ENCODE assay signal across 1 cellular context in genomic region chr15:100349696-100350433, GRCh38.
A peak's percentile ranks its signal among the peaks of the same experiment; 100 is the strongest.
TF ChIP-seq lines count a peak whose summit lies in the region.

No MANE protein-coding gene starts in this region.

TF ChIP-seq in HepG2, 621 proteins besides CTCF, POLR2A, EP300 and RAD21 (continued from another document and continues in another):
- TF ChIP-seq, protein P1, sequence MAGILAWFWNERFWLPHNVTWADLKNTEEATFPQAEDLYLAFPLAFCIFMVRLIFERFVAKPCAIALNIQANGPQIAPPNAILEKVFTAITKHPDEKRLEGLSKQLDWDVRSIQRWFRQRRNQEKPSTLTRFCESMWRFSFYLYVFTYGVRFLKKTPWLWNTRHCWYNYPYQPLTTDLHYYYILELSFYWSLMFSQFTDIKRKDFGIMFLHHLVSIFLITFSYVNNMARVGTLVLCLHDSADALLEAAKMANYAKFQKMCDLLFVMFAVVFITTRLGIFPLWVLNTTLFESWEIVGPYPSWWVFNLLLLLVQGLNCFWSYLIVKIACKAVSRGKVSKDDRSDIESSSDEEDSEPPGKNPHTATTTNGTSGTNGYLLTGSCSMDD (CRISPR knock-in tag; IDR thresholded peaks at IDR 0.05) = no peak
- TF ChIP-seq BCL6 (CRISPR knock-in tag; IDR thresholded peaks at IDR 0.05) (no peak), MTA3 (CRISPR knock-in tag; IDR thresholded peaks at IDR 0.05) (no peak), THAP11 (CRISPR knock-in tag; IDR thresholded peaks at IDR 0.05) (no peak), HMG20A (CRISPR knock-in tag; IDR thresholded peaks at IDR 0.05; ENCODE audit: borderline replicate concordance) (no peak), KAT2B (IDR thresholded peaks at IDR 0.05; ENCODE audit: borderline replicate concordance, low read depth, low read length) (no peak), SIX4 (CRISPR knock-in tag; IDR thresholded peaks at IDR 0.05) (no peak), DR1 (CRISPR knock-in tag; IDR thresholded peaks at IDR 0.05) (no peak), MBNL3 (CRISPR knock-in tag; conservative IDR thresholded peaks at IDR 0.05) (no peak), TEAD3 (CRISPR knock-in tag; optimal IDR thresholded peaks at IDR 0.05; ENCODE audit: borderline replicate concordance) (no peak), RFXAP (CRISPR knock-in tag; IDR thresholded peaks at IDR 0.05; ENCODE audit: borderline replicate concordance) (no peak), ZNF678 (CRISPR knock-in tag; IDR thresholded peaks at IDR 0.05) (no peak), ZNF724P (CRISPR knock-in tag; IDR thresholded peaks at IDR 0.05; ENCODE audit: borderline replicate concordance) (no peak), ZNF33B (CRISPR knock-in tag; IDR thresholded peaks at IDR 0.05) (no peak), SMAD9 (CRISPR knock-in tag; IDR thresholded peaks at IDR 0.05) (no peak), RBM22 (optimal IDR thresholded peaks at IDR 0.05; ENCODE audit: low read length) (no peak), JDP2 (CRISPR knock-in tag; IDR thresholded peaks at IDR 0.05; ENCODE audit: borderline replicate concordance) (no peak), ZFAT (CRISPR knock-in tag; conservative IDR thresholded peaks at IDR 0.05) (no peak), STAT6 (CRISPR knock-in tag; IDR thresholded peaks at IDR 0.05; ENCODE audit: borderline replicate concordance) (0 out of 2 replicates have a peak, but pooled peaks have one; percentile 28), KAT7 (CRISPR knock-in tag; IDR thresholded peaks at IDR 0.05; ENCODE audit: borderline replicate concordance) (peak; percentile 75; the same call in 1 of the 2 replicates), ZNF737 (CRISPR knock-in tag; IDR thresholded peaks at IDR 0.05; ENCODE audit: borderline replicate concordance) (no peak), ZNF333 (CRISPR knock-in tag; IDR thresholded peaks at IDR 0.05; ENCODE audit: borderline replicate concordance) (no peak), RNF219 (CRISPR knock-in tag; IDR thresholded peaks at IDR 0.05) (no peak), RXRA (CRISPR knock-in tag; IDR thresholded peaks at IDR 0.05) (no peak), FOXK1 (CRISPR knock-in tag; IDR thresholded peaks at IDR 0.05; ENCODE audit: borderline replicate concordance, low read depth) (no peak), ZIK1 (CRISPR knock-in tag; IDR thresholded peaks at IDR 0.05; ENCODE audit: borderline replicate concordance, low read depth) (no peak), NFE2L1 (CRISPR knock-in tag; IDR thresholded peaks at IDR 0.05; ENCODE audit: borderline replicate concordance) (no peak), TFDP2 (CRISPR knock-in tag; IDR thresholded peaks at IDR 0.05) (peak; percentile 92), ZBTB37 (CRISPR knock-in tag; IDR thresholded peaks at IDR 0.05) (no peak), CBX2 (IDR thresholded peaks at IDR 0.05; ENCODE audit: low read depth, low read length) (no peak), CBX2 (CRISPR knock-in tag; IDR thresholded peaks at IDR 0.05; ENCODE audit: low read depth) (no peak; the same call in 1 of the 2 replicates), YEATS4 (CRISPR knock-in tag; IDR thresholded peaks at IDR 0.05; ENCODE audit: borderline replicate concordance) (no peak), SMARCC2 (IDR thresholded peaks at IDR 0.05) (no peak), ZNF460 (CRISPR knock-in tag; IDR thresholded peaks at IDR 0.05; ENCODE audit: borderline replicate concordance) (no peak), SRY (CRISPR knock-in tag; IDR thresholded peaks at IDR 0.05) (no peak), ZMYM3 (CRISPR knock-in tag; IDR thresholded peaks at IDR 0.05) (no peak), FIP1L1 (IDR thresholded peaks at IDR 0.05; ENCODE audit: borderline replicate concordance, insufficient read depth, low read depth, low read length) (no peak)
- TF ChIP-seq, protein P2, sequence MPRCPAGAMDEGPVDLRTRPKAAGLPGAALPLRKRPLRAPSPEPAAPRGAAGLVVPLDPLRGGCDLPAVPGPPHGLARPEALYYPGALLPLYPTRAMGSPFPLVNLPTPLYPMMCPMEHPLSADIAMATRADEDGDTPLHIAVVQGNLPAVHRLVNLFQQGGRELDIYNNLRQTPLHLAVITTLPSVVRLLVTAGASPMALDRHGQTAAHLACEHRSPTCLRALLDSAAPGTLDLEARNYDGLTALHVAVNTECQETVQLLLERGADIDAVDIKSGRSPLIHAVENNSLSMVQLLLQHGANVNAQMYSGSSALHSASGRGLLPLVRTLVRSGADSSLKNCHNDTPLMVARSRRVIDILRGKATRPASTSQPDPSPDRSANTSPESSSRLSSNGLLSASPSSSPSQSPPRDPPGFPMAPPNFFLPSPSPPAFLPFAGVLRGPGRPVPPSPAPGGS (CRISPR knock-in tag; IDR thresholded peaks at IDR 0.05) = no peak
- TF ChIP-seq, protein P3, sequence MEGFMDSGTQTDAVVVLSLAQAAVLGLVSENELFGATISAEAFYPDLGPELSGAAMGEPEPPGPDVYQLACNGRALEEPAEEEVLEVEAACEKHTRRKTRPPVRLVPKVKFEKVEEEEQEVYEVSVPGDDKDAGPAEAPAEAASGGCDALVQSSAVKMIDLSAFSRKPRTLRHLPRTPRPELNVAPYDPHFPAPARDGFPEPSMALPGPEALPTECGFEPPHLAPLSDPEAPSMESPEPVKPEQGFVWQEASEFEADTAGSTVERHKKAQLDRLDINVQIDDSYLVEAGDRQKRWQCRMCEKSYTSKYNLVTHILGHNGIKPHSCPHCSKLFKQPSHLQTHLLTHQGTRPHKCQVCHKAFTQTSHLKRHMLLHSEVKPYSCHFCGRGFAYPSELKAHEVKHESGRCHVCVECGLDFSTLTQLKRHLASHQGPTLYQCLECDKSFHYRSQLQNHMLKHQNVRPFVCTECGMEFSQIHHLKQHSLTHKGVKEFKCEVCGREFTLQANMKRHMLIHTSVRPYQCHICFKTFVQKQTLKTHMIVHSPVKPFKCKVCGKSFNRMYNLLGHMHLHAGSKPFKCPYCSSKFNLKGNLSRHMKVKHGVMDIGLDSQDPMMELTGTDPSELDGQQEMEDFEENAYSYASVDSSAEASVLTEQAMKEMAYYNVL (CRISPR knock-in tag; IDR thresholded peaks at IDR 0.05; ENCODE audit: borderline replicate concordance) = no peak
- TF ChIP-seq, protein P4, sequence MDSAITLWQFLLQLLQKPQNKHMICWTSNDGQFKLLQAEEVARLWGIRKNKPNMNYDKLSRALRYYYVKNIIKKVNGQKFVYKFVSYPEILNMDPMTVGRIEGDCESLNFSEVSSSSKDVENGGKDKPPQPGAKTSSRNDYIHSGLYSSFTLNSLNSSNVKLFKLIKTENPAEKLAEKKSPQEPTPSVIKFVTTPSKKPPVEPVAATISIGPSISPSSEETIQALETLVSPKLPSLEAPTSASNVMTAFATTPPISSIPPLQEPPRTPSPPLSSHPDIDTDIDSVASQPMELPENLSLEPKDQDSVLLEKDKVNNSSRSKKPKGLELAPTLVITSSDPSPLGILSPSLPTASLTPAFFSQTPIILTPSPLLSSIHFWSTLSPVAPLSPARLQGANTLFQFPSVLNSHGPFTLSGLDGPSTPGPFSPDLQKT (CRISPR knock-in tag; IDR thresholded peaks at IDR 0.05; ENCODE audit: borderline replicate concordance) = no peak
- TF ChIP-seq, protein P5, sequence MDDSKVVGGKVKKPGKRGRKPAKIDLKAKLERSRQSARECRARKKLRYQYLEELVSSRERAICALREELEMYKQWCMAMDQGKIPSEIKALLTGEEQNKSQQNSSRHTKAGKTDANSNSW (CRISPR knock-in tag; IDR thresholded peaks at IDR 0.05; ENCODE audit: borderline replicate concordance) = no peak
- TF ChIP-seq, protein P6, sequence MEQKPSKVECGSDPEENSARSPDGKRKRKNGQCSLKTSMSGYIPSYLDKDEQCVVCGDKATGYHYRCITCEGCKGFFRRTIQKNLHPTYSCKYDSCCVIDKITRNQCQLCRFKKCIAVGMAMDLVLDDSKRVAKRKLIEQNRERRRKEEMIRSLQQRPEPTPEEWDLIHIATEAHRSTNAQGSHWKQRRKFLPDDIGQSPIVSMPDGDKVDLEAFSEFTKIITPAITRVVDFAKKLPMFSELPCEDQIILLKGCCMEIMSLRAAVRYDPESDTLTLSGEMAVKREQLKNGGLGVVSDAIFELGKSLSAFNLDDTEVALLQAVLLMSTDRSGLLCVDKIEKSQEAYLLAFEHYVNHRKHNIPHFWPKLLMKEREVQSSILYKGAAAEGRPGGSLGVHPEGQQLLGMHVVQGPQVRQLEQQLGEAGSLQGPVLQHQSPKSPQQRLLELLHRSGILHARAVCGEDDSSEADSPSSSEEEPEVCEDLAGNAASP (CRISPR knock-in tag; IDR thresholded peaks at IDR 0.05; ENCODE audit: borderline replicate concordance) = no peak
- TF ChIP-seq, protein P7, sequence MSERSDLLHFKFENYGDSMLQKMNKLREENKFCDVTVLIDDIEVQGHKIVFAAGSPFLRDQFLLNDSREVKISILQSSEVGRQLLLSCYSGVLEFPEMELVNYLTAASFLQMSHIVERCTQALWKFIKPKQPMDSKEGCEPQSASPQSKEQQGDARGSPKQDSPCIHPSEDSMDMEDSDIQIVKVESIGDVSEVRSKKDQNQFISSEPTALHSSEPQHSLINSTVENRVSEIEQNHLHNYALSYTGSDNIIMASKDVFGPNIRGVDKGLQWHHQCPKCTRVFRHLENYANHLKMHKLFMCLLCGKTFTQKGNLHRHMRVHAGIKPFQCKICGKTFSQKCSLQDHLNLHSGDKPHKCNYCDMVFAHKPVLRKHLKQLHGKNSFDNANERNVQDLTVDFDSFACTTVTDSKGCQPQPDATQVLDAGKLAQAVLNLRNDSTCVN (CRISPR knock-in tag; IDR thresholded peaks at IDR 0.05; ENCODE audit: borderline replicate concordance) = no peak
